In genomic region chrX:24485976-24486680, GRCh38 we compare ENCODE assay signal across 20 cellular contexts.
"Had no signal": no experiment of that assay in that cellular context is flagged by ENCODE, and none has a peak within 500 bp of the region (broad histone marks: within the 10 kb centered on the region; RNA-seq: fewer than 3 reads in every experiment).

No MANE protein-coding gene starts in this region.

- H3K4me1 Mint-ChIP-seq: nephron had no signal

- ATAC-seq: activated CD4-positive, CD25-positive, alpha-beta regulatory T cell treated with anti-CD3 and anti-CD28 coated beads, Interleukin-2, amount 50 U/mL, for 24 hours; body of pancreas; right cardiac atrium had no signal

- DNase-seq: activated CD4-positive, alpha-beta T cell treated with anti-CD3 and anti-CD28 coated beads, Interleukin-2, amount 50 U/mL, for 4 hours; activated naive CD4-positive, alpha-beta T cell treated with anti-CD3 and anti-CD28 coated beads, Interleukin-2, amount 10 ng/mL, durations not matched to agents 7 days and 5 days; activated T-cell treated with anti-CD3 and anti-CD28 coated beads for 4 hours; amygdala; central memory CD4-positive, alpha-beta T cell; esophagus squamous epithelium; kidney glomerular epithelial cell; mesendoderm; right cardiac atrium; stimulated activated CD4-positive, alpha-beta T cell treated with anti-CD3 and anti-CD28 coated beads, Interleukin-4, amount 100 ng/mL, for 4 hours; stimulated activated CD8-positive, alpha-beta memory T cell treated with anti-CD3 and anti-CD28 coated beads, Interleukin-4, amount 100 ng/mL, for 48 hours; stimulated activated naive CD4-positive, alpha-beta T cell treated with Interleukin-2 at 50 U/mL for 16 hours; transverse colon had no signal

- H3K27me3 ChIP-seq: body of pancreas, esophagus squamous epithelium, transverse colon had no signal

- H3K27me3 Mint-ChIP-seq: activated naive CD4-positive, alpha-beta T cell treated with anti-CD3 and anti-CD28 coated beads, Interleukin-2, amount 10 ng/mL, durations not matched to agents 7 days and 5 days had no signal

- H3K4me3 ChIP-seq: body of pancreas, coronary artery, esophagus squamous epithelium, prostate gland, smooth muscle cell, transverse colon had no signal

- H3K27ac ChIP-seq: body of pancreas, esophagus squamous epithelium, prostate gland, transverse colon had no signal

- H3K4me3 Mint-ChIP-seq: activated naive CD4-positive, alpha-beta T cell treated with anti-CD3 and anti-CD28 coated beads, Interleukin-2, amount 10 ng/mL, durations not matched to agents 7 days and 5 days; nephron had no signal

- H3K36me3 ChIP-seq: esophagus squamous epithelium, prostate gland, transverse colon had no signal

- H3K27ac Mint-ChIP-seq: activated naive CD4-positive, alpha-beta T cell treated with anti-CD3 and anti-CD28 coated beads, Interleukin-2, amount 10 ng/mL, durations not matched to agents 7 days and 5 days; activated T-helper 2 cell treated with anti-CD3 and anti-CD28 coated beads, Interferon-gamma antibody, Interleukin-2, Interleukin-4, amounts not matched to agents 10 μg/mL and 5 μg/mL and 100 μg/mL, durations not matched to agents 14 hours and 24 hours and 36 hours; nephron had no signal

- H3K9me3 Mint-ChIP-seq: activated T-helper 2 cell treated with anti-CD3 and anti-CD28 coated beads, Interferon-gamma antibody, Interleukin-2, Interleukin-4, amounts not matched to agents 10 μg/mL and 5 μg/mL and 100 μg/mL, durations not matched to agents 14 hours and 24 hours and 36 hours; nephron had no signal

- H3K4me1 ChIP-seq: esophagus squamous epithelium, prostate gland, transverse colon had no signal

- H3K9me3 ChIP-seq: body of pancreas, esophagus squamous epithelium, prostate gland, transverse colon had no signal

- H3K4me2 ChIP-seq: smooth muscle cell had no signal
